ENCODE assay signal across 25 cellular contexts in genomic region chr7:38679419-38679818, GRCh38. TPM values are rescaled to one million over a fixed set of nuclear protein-coding genes. Genes with fewer than 3 reads are reported as not detected.
"Had no signal": no experiment of that assay in that cellular context is flagged by ENCODE, and none has a peak within 500 bp of the region (broad histone marks: within the 10 kb centered on the region; RNA-seq: fewer than 3 reads in every experiment).

No MANE protein-coding gene starts in this region.

- H3K4me1 ChIP-seq: ascending aorta, colonic mucosa, foreskin keratinocyte, suprapubic skin, transverse colon, uterus had no signal

- DNase-seq: activated CD4-positive, CD25-positive, alpha-beta regulatory T cell treated with anti-CD3 and anti-CD28 coated beads, Interleukin-2, amount 50 U/mL, for 72 hours; activated gamma-delta T cell treated with Interleukin-2 at 50 U/mL for 16 hours; activated T-cell treated with anti-CD3 and anti-CD28 coated beads, Interleukin-2, amount 50 U/mL, for 1 hour; colonic mucosa; dorsolateral prefrontal cortex; effector memory CD8-positive, alpha-beta T cell; foreskin keratinocyte; immature natural killer cell; mesenchymal stem cell; mucosa of descending colon; nucleus accumbens; posterior cingulate gyrus; small intestine; stimulated activated CD4-positive, alpha-beta T cell treated with anti-CD3 and anti-CD28 coated beads, Interleukin-2, amount 100 ng/mL, for 24 hours; stimulated activated naive CD8-positive, alpha-beta T cell treated with anti-CD3 and anti-CD28 coated beads, Interleukin-15, amount 100 ng/mL, for 72 hours; transverse colon; uterus had no signal

- H3K27ac ChIP-seq: ascending aorta, colonic mucosa, dorsolateral prefrontal cortex, foreskin keratinocyte, hepatocyte, suprapubic skin, transverse colon, uterus, VCaP had no signal

- H3K4me3 ChIP-seq: ascending aorta, colonic mucosa, dorsolateral prefrontal cortex, hepatocyte, mucosa of descending colon, suprapubic skin, transverse colon, uterus had no signal

- H3K36me3 ChIP-seq: ascending aorta, colonic mucosa, suprapubic skin, transverse colon, uterus had no signal

- ATAC-seq: effector memory CD8-positive, alpha-beta T cell; esophagus mucosa; foreskin keratinocyte; mucosa of descending colon; sciatic nerve; stimulated activated effector memory CD8-positive, alpha-beta T cell treated with anti-CD3 and anti-CD28 coated beads, Interleukin-12 subunit alpha, Interleukin-12 subunit beta, amount 100 ng/mL, for 72 hours; stimulated activated naive CD8-positive, alpha-beta T cell treated with anti-CD3 and anti-CD28 coated beads, Interleukin-15, amount 100 ng/mL, for 72 hours had no signal

- H3K9me3 ChIP-seq: ascending aorta, colonic mucosa, mucosa of descending colon, suprapubic skin, transverse colon, uterus had no signal

- H3K27me3 ChIP-seq: ascending aorta, colonic mucosa, dorsolateral prefrontal cortex, foreskin keratinocyte, hepatocyte, suprapubic skin, transverse colon, uterus had no signal

RNA-seq across cellular contexts. Expression of gene AMPH, which starts 48.2 kb away (rescaled TPM):
- total RNA-seq: foreskin keratinocyte, renal cortical epithelial cell had no signal
